In genomic region chr2:46929612-46930011, GRCh38 we compare ENCODE assay signal across 16 cellular contexts. TPM values are rescaled to one million over a fixed set of nuclear protein-coding genes. Genes with fewer than 3 reads are reported as not detected.
A peak's percentile ranks its signal among the peaks of the same experiment; 100 is the strongest.
DNase-seq lines count a peak whose midpoint lies in the region; ATAC-seq and TF ChIP-seq lines count a peak whose summit lies in the region.
"Had no signal": no experiment of that assay in that cellular context is flagged by ENCODE, and none has a peak within 500 bp of the region (broad histone marks: within the 10 kb centered on the region; RNA-seq: fewer than 3 reads in every experiment).

No MANE protein-coding gene starts in this region.

- CTCF ChIA-PET in RWPE1 (lab: Yijun Ruan, JAX), result interaction anchor here (0.7 kb wide), 1 partner anchor 838 kb away, joined by 3 read pairs; no protein-coding TSS in a partner anchor

- POLR2A ChIA-PET in RWPE1 (lab: Yijun Ruan, JAX; ENCODE audit: low non-redundant PET), result no interaction called here

- no peak overlapping the region for H3K27ac ChIP-seq in RWPE1

- no peak for ATAC-seq in HG02623 (IDR thresholded peaks at IDR 0.05; ENCODE audit: unreplicated experiment)
- ATAC-seq in left ventricle myocardium superior, result no peak
- ATAC-seq: GM23338, K562 had no signal

- intact Hi-C loops in left ventricle myocardium superior (cut with micrococcal nuclease), result no loop called here

- DNase-seq in ELR (ENCODE audit: low read depth), result peak; percentile 69
- DNase-seq in HT1080 (ENCODE audit: low read depth), result peak; percentile 52
- peak; percentile 17 for DNase-seq in RWPE1 (ENCODE audit: low spot score)
- DNase-seq in iris pigment epithelial cell (ENCODE audit: low read depth), result peak; percentile 33
- no peak for DNase-seq in NCI-H510A treated with DMSO at 0.1 percent for 48 hours (lab: John Stamatoyannopoulos, UW)
- DNase-seq in left ventricle myocardium superior, result no peak
- DNase-seq: C1 segment of cervical spinal cord; Calu3; CD4-positive, alpha-beta T cell; DMS153; DMS79 treated with DMSO at 0.1 percent for 48 hours; GF-D8; H7 had no signal

- TF ChIP-seq CTCF in RWPE1 (conservative IDR thresholded peaks at IDR 0.05; ENCODE audit: low read depth), result no peak

RNA-seq across cellular contexts. Expression of gene TTC7A, which starts 11.4 kb away (rescaled TPM):
- 11.2 and 12.1 TPM in 2 replicates for total RNA-seq in HT1080 (2014; rRNA removed; shearing (Covaris generic))
- polyA plus RNA-seq in HT1080 (2015; cell fraction: cytosol; rRNA removed), result 12.1 and 12.2 TPM in 2 replicates
- 28.9 and 30.5 TPM in 2 replicates for polyA plus RNA-seq in HT1080 (2015; cell fraction: nucleus; rRNA removed)
- 8.5 TPM for total RNA-seq in left ventricle myocardium superior

RNA-seq across cellular contexts. Expression of gene MCFD2, which starts 14.0 kb away (rescaled TPM):
- 276 and 350 TPM in 2 replicates for total RNA-seq in HT1080 (2014; rRNA removed; shearing (Covaris generic))
- 248 and 280 TPM in 2 replicates for polyA plus RNA-seq in HT1080 (2015; cell fraction: cytosol; rRNA removed)
- 207 and 225 TPM in 2 replicates for polyA plus RNA-seq in HT1080 (2015; cell fraction: nucleus; rRNA removed)
- total RNA-seq in left ventricle myocardium superior, result 65.6 TPM

Comparison
In these comparisons a context has a peak if more than half of its experiments do, and no peak if none do; other contexts are left out.
1. DNase-seq: peak in ELR (single experiment), HT1080 (single experiment), RWPE1 (single experiment) and iris pigment epithelial cell (single experiment); none in NCI-H510A treated with DMSO at 0.1 percent for 48 hours (single experiment) and left ventricle myocardium superior (single experiment).